ENCODE assay signal across 8 cellular contexts in the genomic region with DNA sequence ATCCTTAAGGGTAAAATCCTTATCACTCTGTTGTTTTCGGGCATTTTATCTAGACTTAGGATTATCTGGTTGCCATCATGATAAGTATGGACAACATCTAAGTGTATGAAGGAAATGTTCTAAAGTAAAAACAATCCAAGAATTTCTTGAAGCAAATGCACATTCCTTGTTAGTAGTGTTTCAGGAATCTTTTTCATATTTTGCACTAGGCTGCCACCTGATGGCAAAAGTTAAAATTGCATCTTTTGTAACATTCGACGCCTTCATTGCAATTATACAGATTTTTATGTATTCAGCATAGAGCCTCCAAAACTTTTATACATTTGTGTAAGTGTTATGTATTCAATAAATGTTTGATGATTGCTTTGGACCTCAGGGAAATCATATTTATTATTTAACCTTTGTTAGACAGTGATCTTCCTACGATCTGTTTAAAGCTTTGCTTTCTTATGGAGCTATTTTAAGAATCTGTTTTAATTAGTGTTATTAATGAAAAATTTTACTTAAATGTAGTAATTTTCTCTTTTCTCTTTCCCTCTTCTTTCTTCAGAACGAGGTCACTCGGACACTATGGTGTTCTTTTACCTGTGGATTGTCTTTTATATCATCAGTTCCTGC. TPM values are rescaled to one million over a fixed set of nuclear protein-coding genes. Genes with fewer than 3 reads are reported as not detected.
DNase-seq lines count a peak whose midpoint lies in the region; ATAC-seq, FAIRE-seq and TF ChIP-seq lines count a peak whose summit lies in the region.

No MANE protein-coding gene starts in this region.

- no peaks in the 10 kb centered on the region for H3K79me2 ChIP-seq in H1 (ENCODE audit: control insufficient read depth in 1 of 2, insufficient read depth in 2 of 2, low read length in 2 of 2)

- POLR2A ChIA-PET in IMR-90 (lab: Charles Lee; ENCODE audit: unreplicated experiment) (no interaction called here), H1 (lab: Charles Lee; ENCODE audit: partially characterized antibody) (interaction anchor here (0.8 to 1.1 kb wide), 3 partner anchors 9 to 361 kb away, joined by 3 to 5 read pairs (median 3); partner anchors contain the start of gene ACBD6)

- intact Hi-C loops in IMR-90 (cut with micrococcal nuclease), result loop anchor here (5.0 kb wide), 2 partner anchors 331 to 346 kb away; no protein-coding TSS in a partner anchor

- TF ChIP-seq CTCF in IMR-90 (conservative IDR thresholded peaks at IDR 0.05; ENCODE audit: low read depth, low read length), result peak; percentile 80
- peak in 2 of 3 experiments; percentile 43 to 53; a peak in 2 of 4 replicates for TF ChIP-seq CTCF in H1 (IDR thresholded peaks at IDR 0.05; ENCODE audit: control extremely low read depth in 1 of 3, insufficient read depth in 1 of 3, low read depth in 1 of 3, low read length in 3 of 3)

- DNase-seq in NCI-H510A treated with DMSO at 0.1 percent for 48 hours (lab: John Stamatoyannopoulos, UW) (peak; percentile 49), NCI-H510A (lab: John Stamatoyannopoulos, UW) (no peak), IMR-90 (peak; percentile 68), RKO (ENCODE audit: low spot score) (peak; percentile 67), H1 (ENCODE audit: low read depth in 1 of 2, low spot score in 2 of 2) (no peak), mucosa of gallbladder (ENCODE audit: low spot score) (peak; percentile 55)
- no peak for DNase-seq in activated CD8-positive, alpha-beta memory T cell treated with anti-CD3 and anti-CD28 coated beads for 24 hours

- H2BK15ac ChIP-seq in IMR-90 (ENCODE audit: low read depth, low read length) (no peak overlapping the region), H1 (ENCODE audit: low read length) (no peak overlapping the region)

- in situ Hi-C loops in IMR-90 (cut with MboI; ENCODE audit: low sequenced_read_pairs), result loop anchor here (5.0 kb wide), 1 partner anchor 326 kb away; no protein-coding TSS in a partner anchor

- H3K14ac ChIP-seq in IMR-90 (replicated peaks; ENCODE audit: low read depth, low read length) (no peak overlapping the region), H1 (ENCODE audit: insufficient read length) (no peak overlapping the region)

- H3K23ac ChIP-seq in IMR-90 (ENCODE audit: low read depth, low read length) (no peak overlapping the region; the same call in 1 of the 2 replicates), H1 (ENCODE audit: insufficient read length) (no peak overlapping the region)

- CTCF ChIA-PET in IMR-90 (lab: Yijun Ruan, JAX), result interaction anchor here (0.6 to 4.0 kb wide), 15 partner anchors 9 to 380 kb away, joined by 3 to 19 read pairs (median 4); partner anchors contain the start of gene XPR1
- CTCF ChIA-PET in H1 (lab: Charles Lee; ENCODE audit: partially characterized antibody), result interaction anchor here (0.6 to 5.2 kb wide), 41 partner anchors 9 to 614 kb away, joined by 3 to 77 read pairs (median 4); no protein-coding TSS in a partner anchor

- WGBS in IMR-90 (ENCODE audit: extremely low coverage in 2 of 2, insufficient read length in 1 of 2), 2 experiments, result no CpG with 5 or more reads among the region's 6 CpGs
- 49% methylated on average over 6 of the region's 6 CpGs; no CpG with 5 or more reads in 1 of the 2 experiments for WGBS in H1 (ENCODE audit: extremely low coverage in 1 of 2, insufficient coverage in 1 of 2, insufficient read length in 1 of 2, insufficient replicate concordance in 2 of 2, low coverage in 1 of 2, low lambda C conversion rate in 2 of 2, missing lambda C conversion rate in 1 of 2), 2 experiments

- no peak overlapping the region for H2BK20ac ChIP-seq in IMR-90 (ENCODE audit: low read depth, low read length)
- no peak overlapping the region for H2BK20ac ChIP-seq in H1 (ENCODE audit: low read length)

- no peak overlapping the region for H2AFZ ChIP-seq in IMR-90 (replicated peaks; ENCODE audit: low read length, poor library complexity)
- H2AFZ ChIP-seq in H1 (ENCODE audit: low read length), result no peak overlapping the region

- H2BK5ac ChIP-seq in IMR-90 (ENCODE audit: low read depth, low read length, poor library complexity, severe bottlenecking) (peak overlapping the region; percentile 93), H1 (ENCODE audit: low read depth, low read length) (no peak overlapping the region)

- H3K27me3 ChIP-seq in IMR-90 (ENCODE audit: control insufficient read depth, insufficient read depth, low read length) (no peaks in the 10 kb centered on the region), H1 (replicated peaks in 1 of 4; ENCODE audit: control insufficient read depth in 3 of 4, extremely low read depth in 1 of 4, insufficient read depth in 3 of 4, low read length in 3 of 4) (no peaks in the 10 kb centered on the region)

- no peak for TF ChIP-seq POLR2A in IMR-90 (IDR thresholded peaks at IDR 0.05; ENCODE audit: low read depth, low read length)
- TF ChIP-seq POLR2A in H1 (IDR thresholded peaks at IDR 0.05; ENCODE audit: control extremely low read depth in 1 of 2, low read depth in 2 of 2, low read length in 2 of 2), result no peak

- H3K56ac ChIP-seq in IMR-90 (ENCODE audit: extremely low read depth, insufficient read depth, low read length), result no peak overlapping the region
- H3K56ac ChIP-seq in H1 (replicated peaks; ENCODE audit: insufficient read length, low read depth, low read length), result no peak overlapping the region

- no peaks in the 10 kb centered on the region for H3K9me1 ChIP-seq in IMR-90 (ENCODE audit: insufficient read depth, low read length)

- no TSS peak for BruUV-seq in IMR-90 (replicated peaks; lab: Mats Ljungman, UMichigan)

- H4K20me1 ChIP-seq in IMR-90 (ENCODE audit: insufficient read depth, low read length) (no peaks in the 10 kb centered on the region), H1 (replicated peaks in 1 of 2; ENCODE audit: control insufficient read depth in 1 of 2, insufficient read depth in 2 of 2, low read length in 2 of 2) (no peaks in the 10 kb centered on the region)

- H3K79me1 ChIP-seq in IMR-90 (ENCODE audit: low read depth in 1 of 2, low read length in 2 of 2), result no peaks in the 10 kb centered on the region
- no peaks in the 10 kb centered on the region for H3K79me1 ChIP-seq in H1 (ENCODE audit: low read depth, low read length)

- H3K9me3 ChIP-seq in IMR-90 (ENCODE audit: control insufficient read depth, insufficient read depth, low read length), result no peaks in the 10 kb centered on the region
- H3K9me3 ChIP-seq in H1 (ENCODE audit: insufficient read depth in 2 of 2, low read depth in 1 of 2, low read length in 1 of 2), result no peaks in the 10 kb centered on the region; a peak in 1 of 4 replicates

- H3K4me2 ChIP-seq in IMR-90 (ENCODE audit: low read depth, low read length) (0 out of 2 replicates have a peak overlapping the region, but pooled peaks have one; percentile 8), H1 (ENCODE audit: insufficient read depth in 1 of 2, low read depth in 2 of 2, low read length in 2 of 2) (no peak overlapping the region)

- no peaks in the 10 kb centered on the region for H3K23me2 ChIP-seq in H1 (ENCODE audit: low read depth, low read length)

- H3K36me3 ChIP-seq in IMR-90 (ENCODE audit: control insufficient read depth, insufficient read depth, low read length) (no peaks in the 10 kb centered on the region), H1 (ENCODE audit: control insufficient read depth in 2 of 4, insufficient read depth in 4 of 4, low read length in 3 of 4) (peaks cover 0 to 11% (median 2%) of the 10 kb centered on the region in 4 experiments; a peak in 2 of 8 replicates)

- H3K18ac ChIP-seq in IMR-90 (ENCODE audit: low read depth, low read length), result no peak overlapping the region
- no peak overlapping the region for H3K18ac ChIP-seq in H1 (ENCODE audit: extremely low read depth, low read length)

- H3K4me3 ChIP-seq in IMR-90 (ENCODE audit: insufficient read depth, low read depth, low read length), result no peak overlapping the region
- no peak overlapping the region for H3K4me3 ChIP-seq in H1 (ENCODE audit: extremely low read depth in 1 of 4, insufficient read depth in 2 of 4, low read depth in 3 of 4, low read length in 4 of 4)

- H2AK9ac ChIP-seq in IMR-90 (replicated peaks; ENCODE audit: low read depth, low read length, poor library complexity), result no peak overlapping the region

- H3K4me1 ChIP-seq in IMR-90 (ENCODE audit: control insufficient read depth, insufficient read depth, low read length), result no peaks in the 10 kb centered on the region
- no peaks in the 10 kb centered on the region for H3K4me1 ChIP-seq in H1 (replicated peaks in 1 of 4; ENCODE audit: control insufficient read depth in 3 of 4, insufficient read depth in 4 of 4, low read length in 3 of 4)

- H3K4ac ChIP-seq in IMR-90 (ENCODE audit: low read depth, low read length) (no peak overlapping the region), H1 (replicated peaks; ENCODE audit: insufficient read length, low read depth, low read length) (no peak overlapping the region)

- H4K8ac ChIP-seq in IMR-90 (ENCODE audit: low read depth in 2 of 2, low read length in 2 of 2) (no peak overlapping the region; a peak in 1 of 4 replicates), H1 (ENCODE audit: extremely low read depth, insufficient read depth, low read length) (no peak overlapping the region)

- TF ChIP-seq RAD21 in IMR-90 (IDR thresholded peaks at IDR 0.05; ENCODE audit: low read length) (peak; percentile 86), H1 (IDR thresholded peaks at IDR 0.05 in 1 of 2, conservative IDR thresholded peaks at IDR 0.05 in 1 of 2; ENCODE audit: low read depth in 2 of 2, low read length in 2 of 2) (peak; percentile 80 to 82)

- no peak overlapping the region; the same call in 1 of the 2 replicates for H2BK120ac ChIP-seq in IMR-90 (ENCODE audit: low read depth, low read length)
- no peak overlapping the region for H2BK120ac ChIP-seq in H1 (replicated peaks; ENCODE audit: low read depth, low read length)

- H4K91ac ChIP-seq in IMR-90 (ENCODE audit: insufficient read depth, low read depth, low read length) (no peak overlapping the region), H1 (replicated peaks; ENCODE audit: insufficient read length, low read length) (no peak overlapping the region)

- dilution Hi-C loops in IMR-90 (cut with HindIII; ENCODE audit: low sequenced_read_pairs, unreplicated experiment), result no loop called here

- H2AK5ac ChIP-seq in IMR-90 (ENCODE audit: low read depth, low read length) (no peak overlapping the region), H1 (ENCODE audit: low read depth, low read length) (no peak overlapping the region)

- H3K27ac ChIP-seq in IMR-90 (ENCODE audit: insufficient read depth, low read length) (peak overlapping the region; percentile 29; the same call in 1 of the 2 replicates), H1 (ENCODE audit: low read depth, low read length) (no peak overlapping the region)

- H2BK12ac ChIP-seq in H1 (ENCODE audit: low read depth, low read length), result no peak overlapping the region

- FAIRE-seq in H1 (lab: Jason Lieb, UNC), result peak; percentile 45

- H4K5ac ChIP-seq in IMR-90 (ENCODE audit: low read depth, low read length) (no peak overlapping the region), H1 (ENCODE audit: insufficient read length, low read depth, low read length) (no peak overlapping the region)

- H3K9ac ChIP-seq in IMR-90 (ENCODE audit: low read depth, low read length) (no peak overlapping the region), H1 (replicated peaks in 1 of 4; ENCODE audit: extremely low read depth in 1 of 4, low read depth in 3 of 4, low read length in 3 of 4) (no peak overlapping the region)

- ATAC-seq in IMR-90 (ENCODE audit: low read depth) (peak; percentile 95), HG02884 (IDR thresholded peaks at IDR 0.05; ENCODE audit: unreplicated experiment) (no peak)

- no peak for TF ChIP-seq EP300 in H1 (IDR thresholded peaks at IDR 0.05; ENCODE audit: borderline replicate concordance in 1 of 2, low read depth in 2 of 2, low read length in 2 of 2)

RNA-seq across cellular contexts. Expression of gene KIAA1614, which starts 49.4 kb away (rescaled TPM):
- total RNA-seq in IMR-90 (2012; rRNA removed) (1.7 and 1.8 TPM in 2 replicates), mucosa of gallbladder (7.7 TPM)
- polyA plus RNA-seq in IMR-90 (2012; rRNA removed) (3.0 and 3.5 TPM in 2 replicates), H1 (2011; rRNA removed) (1.3 and 1.9 TPM in 2 replicates)
- polyA plus RNA-seq in IMR-90 (2012; cell fraction: cytosol; rRNA removed), result 2.5 and 4.1 TPM in 2 replicates
- polyA plus RNA-seq in IMR-90 (2012; cell fraction: nucleus; rRNA removed; ENCODE audit: low replicate concordance), result 4.3 and 9.2 TPM in 2 replicates
- total RNA-seq in H1 (2021; fragmentation: NEBNext Ultra II Directional; extraction: Animal tissue kit (Norgen Biotek cat#: 25700)), result 2.6 and 3.1 TPM in 2 replicates
- polyA plus RNA-seq in H1 (2011; cell fraction: cytosol; rRNA removed), result 1.8 TPM
- 2.7 TPM for polyA plus RNA-seq in H1 (2011; cell fraction: nucleus; rRNA removed)
- 1.0 to 2.5 TPM (median 1.8 TPM) in 4 replicates for polyA plus RNA-seq in H1 (2012, experiment 1 of 2)
- 1.8 TPM for polyA plus RNA-seq in H1 (2012, experiment 2 of 2)
- 1.8 TPM for polyA plus RNA-seq in H1 (2013, experiment 1 of 2)
- 0.81 TPM for polyA plus RNA-seq in H1 (2013, experiment 2 of 2)
- 1.0 and 1.6 TPM in 2 replicates for polyA minus RNA-seq in H1 (2011; rRNA and poly(A)+ RNA removed)
- polyA minus RNA-seq in H1 (2011; cell fraction: cytosol; rRNA and poly(A)+ RNA removed), result 1.8 TPM
- polyA minus RNA-seq in H1 (2011; cell fraction: nucleus; rRNA and poly(A)+ RNA removed), result 3.0 TPM

Comparison
In these comparisons a context has a peak if more than half of its experiments do, and no peak if none do; other contexts are left out.
1. DNase-seq: peak in NCI-H510A treated with DMSO at 0.1 percent for 48 hours (single experiment), IMR-90 (single experiment), RKO (single experiment) and mucosa of gallbladder (single experiment); none in NCI-H510A (single experiment), H1 (0 of 2) and activated CD8-positive, alpha-beta memory T cell treated with anti-CD3 and anti-CD28 coated beads for 24 hours (single experiment).